Comparison of ENCODE assay signal across 8 cellular contexts in genomic region chr15:34987623-34987981, GRCh38. TPM values are rescaled to one million over a fixed set of nuclear protein-coding genes. Genes with fewer than 3 reads are reported as not detected.
DNase-seq lines count a peak whose midpoint lies in the region; ATAC-seq and TF ChIP-seq lines count a peak whose summit lies in the region.

No MANE protein-coding gene starts in this region.

- peak overlapping the region; percentile 97 for H3K4me3 Mint-ChIP-seq in activated naive CD4-positive, alpha-beta T cell treated with anti-CD3 and anti-CD28 coated beads for 36 hours
- peak overlapping the region; percentile 97 for H3K4me3 Mint-ChIP-seq in activated CD4-positive, alpha-beta memory T cell treated with anti-CD3 and anti-CD28 coated beads for 36 hours
- peak overlapping the region; percentile 95 for H3K4me3 Mint-ChIP-seq in stimulated activated effector memory CD8-positive, alpha-beta T cell treated with anti-CD3 and anti-CD28 coated beads, Interleukin-12 subunit alpha, Interleukin-12 subunit beta, amount 100 ng/mL, for 72 hours

- peaks cover 52% of the 10 kb centered on the region for H3K79me2 ChIP-seq in hepatocyte

- TF ChIP-seq CTCF in hepatocyte (IDR thresholded peaks at IDR 0.05; ENCODE audit: poor library complexity), result no peak

- H2AFZ ChIP-seq in hepatocyte, result peak overlapping the region; percentile 100

- no peaks in the 10 kb centered on the region for H3K9me3 ChIP-seq in hepatocyte (ENCODE audit: low read depth)

- POLR2A ChIA-PET in activated CD4-positive, alpha-beta memory T cell treated with anti-CD3 and anti-CD28 coated beads for 36 hours (lab: Charles Lee), result interaction anchor here (0.7 to 2.6 kb wide), 3 partner anchors 11 to 27 kb away, joined by 3 to 40 read pairs (median 11); partner anchors contain the start of gene AQR

- H3K9me2 ChIP-seq in hepatocyte (replicated peaks; ENCODE audit: insufficient read depth), result no peaks in the 10 kb centered on the region

- no peak for ATAC-seq in stimulated activated effector memory CD8-positive, alpha-beta T cell treated with anti-CD3 and anti-CD28 coated beads, Interleukin-12 subunit alpha, Interleukin-12 subunit beta, amount 100 ng/mL, for 72 hours
- ATAC-seq in HG02678 (IDR thresholded peaks at IDR 0.05; ENCODE audit: unreplicated experiment) (no peak), HG02763 (IDR thresholded peaks at IDR 0.05; ENCODE audit: unreplicated experiment) (no peak)

- peaks cover 21% of the 10 kb centered on the region for H3K4me1 ChIP-seq in hepatocyte (ENCODE audit: insufficient read depth)

- H3K4me2 ChIP-seq in hepatocyte, result peak overlapping the region; percentile 80

- no peaks in the 10 kb centered on the region for H3K27me3 Mint-ChIP-seq in activated naive CD4-positive, alpha-beta T cell treated with anti-CD3 and anti-CD28 coated beads for 36 hours (ENCODE audit: low read depth)
- no peaks in the 10 kb centered on the region for H3K27me3 Mint-ChIP-seq in activated CD4-positive, alpha-beta memory T cell treated with anti-CD3 and anti-CD28 coated beads for 36 hours

- H3K4me1 Mint-ChIP-seq in activated naive CD4-positive, alpha-beta T cell treated with anti-CD3 and anti-CD28 coated beads for 36 hours (ENCODE audit: low read depth), result peaks cover 29% of the 10 kb centered on the region
- peaks cover 31% of the 10 kb centered on the region for H3K4me1 Mint-ChIP-seq in activated CD4-positive, alpha-beta memory T cell treated with anti-CD3 and anti-CD28 coated beads for 36 hours (ENCODE audit: low read depth)
- H3K4me1 Mint-ChIP-seq in stimulated activated effector memory CD8-positive, alpha-beta T cell treated with anti-CD3 and anti-CD28 coated beads, Interleukin-12 subunit alpha, Interleukin-12 subunit beta, amount 100 ng/mL, for 72 hours, result peaks cover 20% of the 10 kb centered on the region

- peak overlapping the region; percentile 99 for H3K27ac Mint-ChIP-seq in activated naive CD4-positive, alpha-beta T cell treated with anti-CD3 and anti-CD28 coated beads for 36 hours
- peak overlapping the region; percentile 100 for H3K27ac Mint-ChIP-seq in activated CD4-positive, alpha-beta memory T cell treated with anti-CD3 and anti-CD28 coated beads for 36 hours
- H3K27ac Mint-ChIP-seq in stimulated activated effector memory CD8-positive, alpha-beta T cell treated with anti-CD3 and anti-CD28 coated beads, Interleukin-12 subunit alpha, Interleukin-12 subunit beta, amount 100 ng/mL, for 72 hours, result peak overlapping the region; percentile 99

- CTCF ChIA-PET in activated naive CD4-positive, alpha-beta T cell treated with anti-CD3 and anti-CD28 coated beads for 36 hours (lab: Charles Lee), result interaction anchor here (6.1 kb wide), 1 partner anchor 18 kb away, joined by 35 read pairs; the partner anchor contains the start of gene AQR
- CTCF ChIA-PET in activated CD4-positive, alpha-beta memory T cell treated with anti-CD3 and anti-CD28 coated beads for 36 hours (lab: Charles Lee), result interaction anchor here (6.4 kb wide), 1 partner anchor 17 kb away, joined by 68 read pairs; the partner anchor contains the start of gene AQR

- H3K36me3 Mint-ChIP-seq in activated naive CD4-positive, alpha-beta T cell treated with anti-CD3 and anti-CD28 coated beads for 36 hours (ENCODE audit: low read depth), result peaks cover 25% of the 10 kb centered on the region
- peaks cover 29% of the 10 kb centered on the region for H3K36me3 Mint-ChIP-seq in activated CD4-positive, alpha-beta memory T cell treated with anti-CD3 and anti-CD28 coated beads for 36 hours
- H3K36me3 Mint-ChIP-seq in stimulated activated effector memory CD8-positive, alpha-beta T cell treated with anti-CD3 and anti-CD28 coated beads, Interleukin-12 subunit alpha, Interleukin-12 subunit beta, amount 100 ng/mL, for 72 hours, result peaks cover 58% of the 10 kb centered on the region

- no peaks in the 10 kb centered on the region for H4K20me1 ChIP-seq in hepatocyte (ENCODE audit: insufficient read depth, poor library complexity, severe bottlenecking)

- H3K27me3 ChIP-seq in hepatocyte, result no peaks in the 10 kb centered on the region

- peak overlapping the region; percentile 94 for H3K4me3 ChIP-seq in hepatocyte

- under 1% methylated on average over 13 of the region's 13 CpGs for WGBS in hepatocyte (ENCODE audit: low lambda C conversion rate, missing lambda C conversion rate)

- DNase-seq in activated naive CD4-positive, alpha-beta T cell treated with anti-CD3 and anti-CD28 coated beads for 36 hours, result no peak
- no peak for DNase-seq in activated naive CD4-positive, alpha-beta T cell treated with Interleukin-2 at 50 U/mL for 16 hours
- no peak for DNase-seq in activated CD4-positive, alpha-beta memory T cell treated with anti-CD3 and anti-CD28 coated beads for 36 hours
- DNase-seq in hepatocyte (ENCODE audit: low spot score), result no peak
- DNase-seq in stimulated activated effector memory CD8-positive, alpha-beta T cell treated with anti-CD3 and anti-CD28 coated beads, Interleukin-12 subunit alpha, Interleukin-12 subunit beta, amount 100 ng/mL, for 72 hours (ENCODE audit: low spot score in 2 of 2), result peak in 1 of 2 donors; percentile 50
- DNase-seq in NCI-H2196 treated with DMSO at 0.1 percent for 48 hours (lab: John Stamatoyannopoulos, UW; ENCODE audit: unreplicated experiment), result no peak

- H3K9me3 Mint-ChIP-seq in activated naive CD4-positive, alpha-beta T cell treated with anti-CD3 and anti-CD28 coated beads for 36 hours, result no peaks in the 10 kb centered on the region
- H3K9me3 Mint-ChIP-seq in activated CD4-positive, alpha-beta memory T cell treated with anti-CD3 and anti-CD28 coated beads for 36 hours, result no peaks in the 10 kb centered on the region
- H3K9me3 Mint-ChIP-seq in stimulated activated effector memory CD8-positive, alpha-beta T cell treated with anti-CD3 and anti-CD28 coated beads, Interleukin-12 subunit alpha, Interleukin-12 subunit beta, amount 100 ng/mL, for 72 hours, result no peaks in the 10 kb centered on the region

- intact Hi-C loops in activated naive CD4-positive, alpha-beta T cell treated with anti-CD3 and anti-CD28 coated beads for 36 hours (cut with micrococcal nuclease), result loop anchor here (5.0 to 10.0 kb wide), 3 partner anchors 560 to 1587 kb away; partner anchors contain the start of genes CDIN1 and DPH6
- intact Hi-C loops in activated CD4-positive, alpha-beta memory T cell treated with anti-CD3 and anti-CD28 coated beads for 36 hours (cut with micrococcal nuclease), result loop anchor here (2.0 to 5.0 kb wide), 3 partner anchors 620 to 763 kb away; partner anchors contain the start of genes EMC4, LPCAT4 and SLC12A6

- H3K27ac ChIP-seq in hepatocyte, result peak overlapping the region; percentile 100

- no peaks in the 10 kb centered on the region for H3K36me3 ChIP-seq in hepatocyte (replicated peaks; ENCODE audit: insufficient read depth, low read depth)

RNA-seq across cellular contexts. Expression of gene ZNF770, which starts 0.5 kb away (rescaled TPM):
- 10 to 100 TPM; 36.4 to 39.4 TPM for total RNA-seq in activated naive CD4-positive, alpha-beta T cell treated with anti-CD3 and anti-CD28 coated beads for 36 hours
- total RNA-seq in activated CD4-positive, alpha-beta memory T cell treated with anti-CD3 and anti-CD28 coated beads for 36 hours, result 10 to 100 TPM; 36.6 to 38.5 TPM
- 31.2 and 34.8 TPM in 2 replicates for total RNA-seq in hepatocyte
- 32.6 and 32.8 TPM in 2 replicates for polyA plus RNA-seq in hepatocyte

RNA-seq across cellular contexts. Expression of gene AQR, which starts 18.1 kb away (rescaled TPM):
- total RNA-seq in activated naive CD4-positive, alpha-beta T cell treated with anti-CD3 and anti-CD28 coated beads for 36 hours, result 10 to 100 TPM; 30.8 to 31.3 TPM
- 10 to 100 TPM; 30.1 to 33.2 TPM for total RNA-seq in activated CD4-positive, alpha-beta memory T cell treated with anti-CD3 and anti-CD28 coated beads for 36 hours
- 31.0 and 39.8 TPM in 2 replicates for total RNA-seq in hepatocyte
- polyA plus RNA-seq in hepatocyte, result 11.5 and 15.3 TPM in 2 replicates
